Comparison of ENCODE assay signal across 19 cellular contexts in the genomic region with DNA sequence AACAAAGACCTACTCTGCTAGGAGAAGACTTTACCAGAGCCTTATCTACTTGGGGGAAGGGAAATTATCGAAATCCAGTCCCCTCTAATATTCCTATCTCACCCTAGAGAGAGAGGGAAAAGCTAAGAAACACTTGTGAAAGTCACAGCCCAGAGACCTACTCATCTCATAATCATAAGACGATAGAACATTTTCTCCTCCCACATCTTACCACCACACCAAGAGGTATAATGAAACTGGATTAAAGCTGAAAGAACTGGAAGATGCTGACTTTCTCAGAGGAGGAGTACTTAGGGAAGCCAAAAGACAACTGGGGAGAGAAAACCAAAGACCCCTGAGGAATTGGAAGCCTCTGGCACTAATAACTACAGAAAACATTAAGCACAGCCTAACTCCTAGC. TPM values are rescaled to one million over a fixed set of nuclear protein-coding genes. Genes with fewer than 3 reads are reported as not detected.
DNase-seq lines count a peak whose midpoint lies in the region; ATAC-seq, FAIRE-seq and TF ChIP-seq lines count a peak whose summit lies in the region.
"Had no signal": no experiment of that assay in that cellular context is flagged by ENCODE, and none has a peak within 500 bp of the region (broad histone marks: within the 10 kb centered on the region; RNA-seq: fewer than 3 reads in every experiment).

No MANE protein-coding gene starts in this region.

- H3K4me3 ChIP-seq in GM12878 (no peak overlapping the region), neural progenitor cell (no peak overlapping the region), smooth muscle cell (no peak overlapping the region), colonic mucosa (no peak overlapping the region)

- H3F3A ChIP-seq in neural progenitor cell (ENCODE audit: low read depth) (no peaks in the 10 kb centered on the region), smooth muscle cell (ENCODE audit: low read depth) (no peaks in the 10 kb centered on the region)

- POLR2A ChIA-PET in GM12878 (lab: Charles Lee): no interaction called here

- H3K9ac ChIP-seq in GM12878 (ENCODE audit: control insufficient read depth, insufficient read depth, low read length): no peak overlapping the region
- H3K9ac ChIP-seq in neural progenitor cell: no peak overlapping the region
- H3K9ac ChIP-seq in smooth muscle cell (ENCODE audit: low read depth): no peak overlapping the region
- H3K9ac ChIP-seq in colonic mucosa (ENCODE audit: low read depth in 2 of 2, low read length in 2 of 2): no peak overlapping the region

- H3K36me3 ChIP-seq in GM12878 (ENCODE audit: control insufficient read depth in 2 of 2, insufficient read depth in 2 of 2, low read length in 1 of 2) (no peaks in the 10 kb centered on the region), neural progenitor cell (no peaks in the 10 kb centered on the region), smooth muscle cell (ENCODE audit: low read depth) (no peaks in the 10 kb centered on the region), colonic mucosa (no peaks in the 10 kb centered on the region)

- CTCF ChIA-PET in GM12878 (lab: Yijun Ruan, JAX): interaction anchor here (1.3 to 1.9 kb wide), 2 partner anchors 10 to 150 kb away, joined by 3 to 4 read pairs; no protein-coding TSS in a partner anchor

- no peak overlapping the region for H3K4me2 ChIP-seq in GM12878 (ENCODE audit: control insufficient read depth, insufficient read depth)
- H3K4me2 ChIP-seq in neural progenitor cell: no peak overlapping the region
- no peak overlapping the region for H3K4me2 ChIP-seq in smooth muscle cell

- no TSS peak for BruUV-seq in GM12878 (replicated peaks; lab: Mats Ljungman, UMichigan)

- H3K27ac ChIP-seq in GM12878 (ENCODE audit: control insufficient read depth, insufficient read depth): no peak overlapping the region
- no peak overlapping the region for H3K27ac ChIP-seq in neural progenitor cell
- H3K27ac ChIP-seq in smooth muscle cell (ENCODE audit: low read depth): no peak overlapping the region
- H3K27ac ChIP-seq in colonic mucosa: no peak overlapping the region
- H3K27ac ChIP-seq: C4-2B had no signal

- H3K9me3 Mint-ChIP-seq in activated T-helper 17 cell treated with anti-CD3 and anti-CD28 coated beads, Interleukin-2, amount 50 U/mL, for 72 hours: no peaks in the 10 kb centered on the region
- peaks cover 2% of the 10 kb centered on the region for H3K9me3 Mint-ChIP-seq in neural progenitor cell
- H3K9me3 Mint-ChIP-seq in natural killer cell: no peaks in the 10 kb centered on the region
- H3K9me3 Mint-ChIP-seq: CD4-positive, alpha-beta T cell; H9 had no signal

- no peaks in the 10 kb centered on the region for H3K4me1 Mint-ChIP-seq in activated T-helper 17 cell treated with anti-CD3 and anti-CD28 coated beads, Interleukin-2, amount 50 U/mL, for 72 hours
- peaks cover 6% of the 10 kb centered on the region for H3K4me1 Mint-ChIP-seq in neural progenitor cell
- H3K4me1 Mint-ChIP-seq in natural killer cell: no peaks in the 10 kb centered on the region

- no peak overlapping the region for H3K27ac Mint-ChIP-seq in activated T-helper 17 cell treated with anti-CD3 and anti-CD28 coated beads, Interleukin-2, amount 50 U/mL, for 72 hours
- H3K27ac Mint-ChIP-seq in neural progenitor cell (no peak overlapping the region), natural killer cell (no peak overlapping the region)
- H3K27ac Mint-ChIP-seq: CD4-positive, alpha-beta T cell; H9 had no signal

- TF ChIP-seq POLR2A in GM12878 (IDR thresholded peaks at IDR 0.05; ENCODE audit: low read depth, low read length): no peak

- ATAC-seq in activated T-helper 17 cell treated with anti-CD3 and anti-CD28 coated beads, Interleukin-2, amount 50 U/mL, for 72 hours (replicated peaks): peak; percentile 73
- ATAC-seq in GM12878 (no peak), natural killer cell (no peak), HG02623 (IDR thresholded peaks at IDR 0.05; ENCODE audit: unreplicated experiment) (no peak)

- peaks cover 4% of the 10 kb centered on the region for H3K27me3 Mint-ChIP-seq in activated T-helper 17 cell treated with anti-CD3 and anti-CD28 coated beads, Interleukin-2, amount 50 U/mL, for 72 hours
- H3K27me3 Mint-ChIP-seq in neural progenitor cell (ENCODE audit: insufficient read depth, low read depth) (peaks cover 3% of the 10 kb centered on the region), natural killer cell (ENCODE audit: low read depth in 2 of 2) (no peaks in the 10 kb centered on the region)
- H3K27me3 Mint-ChIP-seq: CD4-positive, alpha-beta T cell had no signal

- H3K27me3 ChIP-seq in GM12878 (replicated peaks in 1 of 2; ENCODE audit: control insufficient read depth in 2 of 2, insufficient read depth in 2 of 2, low read length in 1 of 2) (no peaks in the 10 kb centered on the region), neural progenitor cell (no peaks in the 10 kb centered on the region), smooth muscle cell (ENCODE audit: low read depth) (no peaks in the 10 kb centered on the region), colonic mucosa (no peaks in the 10 kb centered on the region)

- DNase-seq in GM12878 (ENCODE audit: low read depth, low spot score) (no peak), neural progenitor cell (ENCODE audit: low spot score) (no peak), smooth muscle cell (lab: John Stamatoyannopoulos, UW; ENCODE audit: unreplicated experiment) (no peak), natural killer cell (no peak), colonic mucosa (no peak), HPDE6-E6E7 (ENCODE audit: extremely low spot score) (no peak)
- DNase-seq: AML-193; Caco-2; CD4-positive, alpha-beta T cell; GDM1; H9 had no signal

- WGBS in GM12878 (ENCODE audit: insufficient coverage, insufficient replicate concordance, low lambda C conversion rate, missing lambda C conversion rate): 45% methylated on average over 2 of the region's 2 CpGs
- WGBS in smooth muscle cell (ENCODE audit: low lambda C conversion rate): 77% methylated on average over 2 of the region's 2 CpGs

- no peaks in the 10 kb centered on the region for H3K4me1 ChIP-seq in GM12878 (ENCODE audit: control insufficient read depth, insufficient read depth, low read length)
- H3K4me1 ChIP-seq in neural progenitor cell: peaks cover 10% of the 10 kb centered on the region
- H3K4me1 ChIP-seq in smooth muscle cell (ENCODE audit: low read depth): no peaks in the 10 kb centered on the region
- H3K4me1 ChIP-seq in colonic mucosa: no peaks in the 10 kb centered on the region

- TF ChIP-seq RAD21 in GM12878 (IDR thresholded peaks at IDR 0.05; ENCODE audit: insufficient read depth, low read depth, low read length): no peak

- intact Hi-C loops in GM12878 (cut with micrococcal nuclease; ENCODE audit: unreplicated experiment) (no loop called here), natural killer cell (cut with micrococcal nuclease) (no loop called here), colonic mucosa (cut with DNase I) (no loop called here)

- TF ChIP-seq CTCF in GM12878 (IDR thresholded peaks at IDR 0.05 in 2 of 3, conservative IDR thresholded peaks at IDR 0.05 in 1 of 3; ENCODE audit: control insufficient read depth in 2 of 3, extremely low read depth in 1 of 3, insufficient read depth in 1 of 3, low read depth in 3 of 3, low read length in 3 of 3): no peak
- no peak for TF ChIP-seq CTCF in neural progenitor cell (IDR thresholded peaks at IDR 0.05)
- TF ChIP-seq CTCF in smooth muscle cell (IDR thresholded peaks at IDR 0.05; ENCODE audit: borderline replicate concordance, insufficient read depth, poor library complexity, severe bottlenecking): no peak
- no peak for TF ChIP-seq CTCF in natural killer cell (IDR thresholded peaks at IDR 0.05)
- TF ChIP-seq CTCF in colonic mucosa (IDR thresholded peaks at IDR 0.05): no peak

- TF ChIP-seq EP300 in GM12878 (IDR thresholded peaks at IDR 0.05; ENCODE audit: borderline replicate concordance in 1 of 2, control insufficient read depth in 1 of 2, low read depth in 2 of 2, low read length in 2 of 2): no peak

- FAIRE-seq in GM12878 (lab: Jason Lieb, UNC): peak; percentile 61
- FAIRE-seq: A204.1, D721Med, H1 had no signal

- no peak overlapping the region for H3K4me3 Mint-ChIP-seq in activated T-helper 17 cell treated with anti-CD3 and anti-CD28 coated beads, Interleukin-2, amount 50 U/mL, for 72 hours
- H3K4me3 Mint-ChIP-seq in neural progenitor cell (no peak overlapping the region), natural killer cell (no peak overlapping the region)
- H3K4me3 Mint-ChIP-seq: CD4-positive, alpha-beta T cell; H9 had no signal

- H3K36me3 Mint-ChIP-seq in activated T-helper 17 cell treated with anti-CD3 and anti-CD28 coated beads, Interleukin-2, amount 50 U/mL, for 72 hours (ENCODE audit: low read depth): no peaks in the 10 kb centered on the region
- H3K36me3 Mint-ChIP-seq in neural progenitor cell (peaks cover 2% of the 10 kb centered on the region), natural killer cell (no peaks in the 10 kb centered on the region)

- SMC1A ChIA-PET in GM12878 (lab: Charles Lee; ENCODE audit: uncharacterized antibody, unreplicated experiment): interaction anchor here (0.6 to 1.4 kb wide), 2 partner anchors 11 to 21 kb away, joined by 4 read pairs; partner anchors contain the start of gene CPA5

- H4K20me1 ChIP-seq in GM12878 (ENCODE audit: control insufficient read depth, insufficient read depth) (no peaks in the 10 kb centered on the region), neural progenitor cell (ENCODE audit: low read depth) (no peaks in the 10 kb centered on the region), smooth muscle cell (ENCODE audit: low read depth) (no peaks in the 10 kb centered on the region)

- in situ Hi-C loops in GM12878 (cut with MboI): no loop called here

- H3K9me3 ChIP-seq in GM12878 (replicated peaks; ENCODE audit: control insufficient read depth, insufficient read depth, low read length) (no peaks in the 10 kb centered on the region), neural progenitor cell (ENCODE audit: low read depth) (no peaks in the 10 kb centered on the region), smooth muscle cell (replicated peaks; ENCODE audit: low read depth) (no peaks in the 10 kb centered on the region), colonic mucosa (no peaks in the 10 kb centered on the region)
- H3K9me3 ChIP-seq: Caco-2 had no signal

- RAD21 ChIA-PET in GM12878 (lab: Charles Lee; ENCODE audit: unreplicated experiment): interaction anchor here (1.3 kb wide), 1 partner anchor 262 kb away, joined by 3 read pairs; no protein-coding TSS in a partner anchor

- H3K79me2 ChIP-seq in GM12878 (ENCODE audit: control insufficient read depth, insufficient read depth, low read length) (no peaks in the 10 kb centered on the region), neural progenitor cell (ENCODE audit: low read depth) (no peaks in the 10 kb centered on the region), smooth muscle cell (ENCODE audit: low read depth) (no peaks in the 10 kb centered on the region)

- no peak overlapping the region for H2AFZ ChIP-seq in GM12878 (ENCODE audit: control insufficient read depth, low read depth, low read length)
- peak overlapping the region; percentile 44 for H2AFZ ChIP-seq in neural progenitor cell (replicated peaks)
- peak overlapping the region; percentile 40 for H2AFZ ChIP-seq in smooth muscle cell (ENCODE audit: low read depth)

RNA-seq across cellular contexts. Expression of gene CPA5, which starts 10.8 kb away (rescaled TPM):
- total RNA-seq in activated T-helper 17 cell treated with anti-CD3 and anti-CD28 coated beads, Interleukin-2, amount 50 U/mL, for 72 hours: 10 to 100 TPM in 1 of 2 donors, 1 to 10 TPM in 1; 3.3 to 27.6 TPM
- total RNA-seq in GM12878 (2013; cell fraction: nucleolus; rRNA removed): not detected in 2 replicates
- total RNA-seq in GM12878 (2014; rRNA removed) (0.17 TPM in 1 of 2 replicates, not detected in the other), GM12878 (2014; rRNA removed; fragmentation: Illumina TruSeq; extraction: Trizol) (0.09 and 0.28 TPM in 2 replicates), GM12878 (2021) (0.29 and 0.49 TPM in 2 replicates), neural progenitor cell (ENCODE audit: low replicate concordance) (0.50 TPM in 1 of 2 replicates, not detected in the other), smooth muscle cell (not detected in 2 replicates), natural killer cell (not detected), colonic mucosa (not detected)
- not detected for polyA plus RNA-seq in GM12878 (2011; ENCODE audit: low read depth)
- polyA plus RNA-seq in GM12878 (2011; rRNA removed) (0.22 and 0.52 TPM in 2 replicates), GM12878 (2014; fragmentation: Illumina TruSeq; extraction: Trizol) (0.06 and 0.21 TPM in 2 replicates), GM12878 (2014; fragmentation: Nextera tagmentation; extraction: Ambion mirVana) (under 1 TPM; 0.40 to 0.45 TPM), GM12878 (2014; rRNA removed) (0.10 TPM in 1 of 2 replicates, not detected in the other), GM12878 (2016; fragmentation: Nextera tagmentation; extraction: Ambion mirVana) (not detected), smooth muscle cell (0.45 TPM in 1 of 2 replicates, not detected in the other)
- 0.20 and 0.30 TPM in 2 replicates for polyA plus RNA-seq in GM12878 (2011; cell fraction: cytosol; rRNA removed)
- 1.5 and 2.0 TPM in 2 replicates for polyA plus RNA-seq in GM12878 (2011; cell fraction: nucleus; rRNA removed)
- polyA plus RNA-seq in GM12878 (2012): 0.11 and 0.87 TPM in 2 replicates
- 0.41 and 0.88 TPM in 2 replicates for polyA minus RNA-seq in GM12878 (2011; rRNA and poly(A)+ RNA removed)
- not detected in 2 replicates for polyA minus RNA-seq in GM12878 (2011; cell fraction: cytosol; rRNA and poly(A)+ RNA removed)
- not detected in 2 replicates for polyA minus RNA-seq in GM12878 (2011; cell fraction: nucleus; rRNA and poly(A)+ RNA removed)
- total RNA-seq: Caco-2; CD4-positive, alpha-beta T cell; H1; H9; HT-29 had no signal

RNA-seq across cellular contexts. Expression of gene CPA4, which starts 40.9 kb away (rescaled TPM):
- total RNA-seq in activated T-helper 17 cell treated with anti-CD3 and anti-CD28 coated beads, Interleukin-2, amount 50 U/mL, for 72 hours: 1 to 10 TPM in 1 of 2 donors, under 1 TPM in 1; 0.22 to 4.1 TPM
- 0.81 and 2.0 TPM in 2 replicates for total RNA-seq in GM12878 (2013; cell fraction: nucleolus; rRNA removed)
- total RNA-seq in GM12878 (2014; rRNA removed) (0.06 and 0.33 TPM in 2 replicates), GM12878 (2014; rRNA removed; fragmentation: Illumina TruSeq; extraction: Trizol) (0.09 and 0.13 TPM in 2 replicates), GM12878 (2021) (0.18 and 0.37 TPM in 2 replicates), neural progenitor cell (ENCODE audit: low replicate concordance) (not detected in 2 replicates), smooth muscle cell (8.8 and 14.8 TPM in 2 replicates), natural killer cell (not detected), colonic mucosa (not detected)
- not detected for polyA plus RNA-seq in GM12878 (2011; ENCODE audit: low read depth)
- polyA plus RNA-seq in GM12878 (2011; rRNA removed) (0.16 and 0.20 TPM in 2 replicates), GM12878 (2014; fragmentation: Illumina TruSeq; extraction: Trizol) (0.15 and 1.5 TPM in 2 replicates), GM12878 (2014; fragmentation: Nextera tagmentation; extraction: Ambion mirVana) (under 1 TPM; 0.05 to 0.21 TPM), GM12878 (2014; rRNA removed) (0.13 and 0.35 TPM in 2 replicates), GM12878 (2016; fragmentation: Nextera tagmentation; extraction: Ambion mirVana) (under 1 TPM in 1 of 2 experiments, not detected in 1; 0.20 TPM), smooth muscle cell (6.3 and 12.3 TPM in 2 replicates)
- 0.08 and 0.10 TPM in 2 replicates for polyA plus RNA-seq in GM12878 (2011; cell fraction: cytosol; rRNA removed)
- polyA plus RNA-seq in GM12878 (2011; cell fraction: nucleus; rRNA removed): 0.12 and 0.23 TPM in 2 replicates
- 0.19 and 0.20 TPM in 2 replicates for polyA plus RNA-seq in GM12878 (2012)
- polyA minus RNA-seq in GM12878 (2011; rRNA and poly(A)+ RNA removed): 0.21 and 0.37 TPM in 2 replicates
- not detected in 2 replicates for polyA minus RNA-seq in GM12878 (2011; cell fraction: cytosol; rRNA and poly(A)+ RNA removed)
- polyA minus RNA-seq in GM12878 (2011; cell fraction: nucleus; rRNA and poly(A)+ RNA removed): not detected in 2 replicates
- total RNA-seq: CD4-positive, alpha-beta T cell; H1; H9; HT-29 had no signal

RNA-seq across cellular contexts. Expression of gene CPA1, which starts 46.5 kb away (rescaled TPM):
- not detected for total RNA-seq in activated T-helper 17 cell treated with anti-CD3 and anti-CD28 coated beads, Interleukin-2, amount 50 U/mL, for 72 hours
- not detected in 2 replicates for total RNA-seq in GM12878 (2013; cell fraction: nucleolus; rRNA removed)
- total RNA-seq in GM12878 (2014; rRNA removed) (not detected in 2 replicates), GM12878 (2014; rRNA removed; fragmentation: Illumina TruSeq; extraction: Trizol) (not detected in 2 replicates), GM12878 (2021) (8.0 and 11.9 TPM in 2 replicates), neural progenitor cell (ENCODE audit: low replicate concordance) (not detected in 2 replicates), smooth muscle cell (0.90 TPM in 2 replicates), natural killer cell (not detected), colonic mucosa (10 to 100 TPM in 1 of 2 donors, not detected in 1; 35.4 TPM)
- polyA plus RNA-seq in GM12878 (2011; ENCODE audit: low read depth): not detected
- polyA plus RNA-seq in GM12878 (2011; rRNA removed) (not detected in 2 replicates), GM12878 (2014; fragmentation: Illumina TruSeq; extraction: Trizol) (not detected in 2 replicates), GM12878 (2014; fragmentation: Nextera tagmentation; extraction: Ambion mirVana) (not detected), GM12878 (2014; rRNA removed) (not detected in 2 replicates), GM12878 (2016; fragmentation: Nextera tagmentation; extraction: Ambion mirVana) (not detected), smooth muscle cell (1.7 and 3.8 TPM in 2 replicates)
- polyA plus RNA-seq in GM12878 (2011; cell fraction: cytosol; rRNA removed): not detected in 2 replicates
- polyA plus RNA-seq in GM12878 (2011; cell fraction: nucleus; rRNA removed): not detected in 2 replicates
- not detected in 2 replicates for polyA plus RNA-seq in GM12878 (2012)
- not detected in 2 replicates for polyA minus RNA-seq in GM12878 (2011; rRNA and poly(A)+ RNA removed)
- polyA minus RNA-seq in GM12878 (2011; cell fraction: cytosol; rRNA and poly(A)+ RNA removed): not detected in 2 replicates
- not detected in 2 replicates for polyA minus RNA-seq in GM12878 (2011; cell fraction: nucleus; rRNA and poly(A)+ RNA removed)
- total RNA-seq: Caco-2; CD4-positive, alpha-beta T cell; Daoy; H1; H9; HT-29 had no signal
- polyA plus RNA-seq: H1 had no signal
